9 cellular contexts compared by ENCODE assay signal in genomic region chr15:81303241-81304225, GRCh38. TPM values are rescaled to one million over a fixed set of nuclear protein-coding genes. Genes with fewer than 3 reads are reported as not detected.
DNase-seq lines count a peak whose midpoint lies in the region; ATAC-seq lines count a peak whose summit lies in the region.
"Had no signal": no experiment of that assay in that cellular context is flagged by ENCODE, and none has a peak within 500 bp of the region (broad histone marks: within the 10 kb centered on the region; RNA-seq: fewer than 3 reads in every experiment).

No MANE protein-coding gene starts in this region.

- no peak overlapping the region for H3K9ac ChIP-seq in iPS-20b (ENCODE audit: low read depth, low read length)

- no peaks in the 10 kb centered on the region for H3K9me3 ChIP-seq in iPS-20b (ENCODE audit: insufficient read depth, low read depth, low read length)

- peaks cover 87% of the 10 kb centered on the region for H3K4me1 Mint-ChIP-seq in activated T-cell treated with anti-CD3 and anti-CD28 coated beads, Interleukin-2, amount 50 U/mL, for 4 hours (ENCODE audit: low read depth)
- peaks cover 39% of the 10 kb centered on the region for H3K4me1 Mint-ChIP-seq in activated T-helper 17 cell treated with anti-CD3 and anti-CD28 coated beads, Interleukin-2, amount 50 U/mL, for 72 hours

- H3K27ac ChIP-seq in iPS-20b (ENCODE audit: low read length) (no peak overlapping the region), temporal lobe (ENCODE audit: low read depth, low read length) (peak overlapping the region; percentile 15)

- peaks cover 21% of the 10 kb centered on the region for H3K4me1 ChIP-seq in iPS-20b (ENCODE audit: insufficient read depth, low read length)

- H3K4me3 Mint-ChIP-seq in activated T-cell treated with anti-CD3 and anti-CD28 coated beads, Interleukin-2, amount 50 U/mL, for 4 hours: peak overlapping the region; percentile 98
- peak overlapping the region; percentile 99 for H3K4me3 Mint-ChIP-seq in activated T-helper 17 cell treated with anti-CD3 and anti-CD28 coated beads, Interleukin-2, amount 50 U/mL, for 72 hours

- peak; percentile 14 to 42 for ATAC-seq in activated T-cell treated with anti-CD3 and anti-CD28 coated beads, Interleukin-2, amount 50 U/mL, for 4 hours
- ATAC-seq in activated T-helper 17 cell treated with anti-CD3 and anti-CD28 coated beads, Interleukin-2, amount 50 U/mL, for 72 hours (replicated peaks): no peak
- no peak for ATAC-seq in GM19452 (IDR thresholded peaks at IDR 0.05; ENCODE audit: unreplicated experiment)
- ATAC-seq: Panc1 had no signal

- H3K27me3 ChIP-seq in iPS-20b (ENCODE audit: insufficient read depth, low read length): no peaks in the 10 kb centered on the region

- DNase-seq in activated T-cell treated with anti-CD3 and anti-CD28 coated beads, Interleukin-2, amount 50 U/mL, for 4 hours: no peak
- DNase-seq in activated T-cell treated with anti-CD3 and anti-CD28 coated beads, Interleukin-2, amount 50 U/mL, for 1 hour: no peak
- no peak for DNase-seq in NAMALWA (ENCODE audit: low spot score)
- no peak for DNase-seq in stimulated activated CD4-positive, alpha-beta T cell treated with anti-CD3 and anti-CD28 coated beads, Interleukin-12 subunit alpha, Interleukin-12 subunit beta, amount 100 ng/mL, for 4 hours

- no peaks in the 10 kb centered on the region for H3K27me3 Mint-ChIP-seq in activated T-cell treated with anti-CD3 and anti-CD28 coated beads, Interleukin-2, amount 50 U/mL, for 4 hours (ENCODE audit: low read depth)
- no peaks in the 10 kb centered on the region for H3K27me3 Mint-ChIP-seq in activated T-helper 17 cell treated with anti-CD3 and anti-CD28 coated beads, Interleukin-2, amount 50 U/mL, for 72 hours

- H3K4me3 ChIP-seq in iPS-20b (ENCODE audit: low read length): peak overlapping the region; percentile 13; the same call in 1 of the 2 replicates

- peak overlapping the region; percentile 97 for H3K27ac Mint-ChIP-seq in activated T-helper 17 cell treated with anti-CD3 and anti-CD28 coated beads, Interleukin-2, amount 50 U/mL, for 72 hours

- no peaks in the 10 kb centered on the region for H3K9me3 Mint-ChIP-seq in activated T-cell treated with anti-CD3 and anti-CD28 coated beads, Interleukin-2, amount 50 U/mL, for 4 hours
- no peaks in the 10 kb centered on the region for H3K9me3 Mint-ChIP-seq in activated T-helper 17 cell treated with anti-CD3 and anti-CD28 coated beads, Interleukin-2, amount 50 U/mL, for 72 hours

- H3K36me3 Mint-ChIP-seq in activated T-cell treated with anti-CD3 and anti-CD28 coated beads, Interleukin-2, amount 50 U/mL, for 4 hours (ENCODE audit: insufficient read depth): peaks cover 73% of the 10 kb centered on the region
- peaks cover 100% of the 10 kb centered on the region for H3K36me3 Mint-ChIP-seq in activated T-helper 17 cell treated with anti-CD3 and anti-CD28 coated beads, Interleukin-2, amount 50 U/mL, for 72 hours (ENCODE audit: low read depth)

- no peaks in the 10 kb centered on the region for H3K36me3 ChIP-seq in iPS-20b (ENCODE audit: insufficient read depth, low read depth, low read length)

RNA-seq across cellular contexts. Expression of gene STARD5, which starts 20.4 kb away (rescaled TPM):
- total RNA-seq in activated T-cell treated with anti-CD3 and anti-CD28 coated beads, Interleukin-2, amount 50 U/mL, for 4 hours: 1 to 10 TPM; 2.8 to 5.3 (median 3.7) TPM
- total RNA-seq in activated T-helper 17 cell treated with anti-CD3 and anti-CD28 coated beads, Interleukin-2, amount 50 U/mL, for 72 hours: 1 to 10 TPM; 5.9 to 8.8 TPM
- 7.9 TPM for total RNA-seq in temporal lobe

Comparison
In these comparisons a context has a peak if more than half of its experiments do, and no peak if none do; other contexts are left out.
1. ATAC-seq: peak in activated T-cell treated with anti-CD3 and anti-CD28 coated beads, Interleukin-2, amount 50 U/mL, for 4 hours (2 of 2); none in activated T-helper 17 cell treated with anti-CD3 and anti-CD28 coated beads, Interleukin-2, amount 50 U/mL, for 72 hours (single experiment) and GM19452 (single experiment).